8 cellular contexts compared by ENCODE assay signal in genomic region chr4:76179398-76180318, GRCh38. TPM values are rescaled to one million over a fixed set of nuclear protein-coding genes. Genes with fewer than 3 reads are reported as not detected.
DNase-seq lines count a peak whose midpoint lies in the region; FAIRE-seq and TF ChIP-seq lines count a peak whose summit lies in the region.

No MANE protein-coding gene starts in this region.

- TF ChIP-seq POLR2A in testis (IDR thresholded peaks at IDR 0.05), result no peak

- H3K27ac ChIP-seq in osteoblast (ENCODE audit: low read depth, low read length) (peak overlapping the region; percentile 22), testis (no peak overlapping the region)

- H3K9me3 ChIP-seq in MG63, result no peaks in the 10 kb centered on the region
- H3K9me3 ChIP-seq in osteoblast (ENCODE audit: low read depth, low read length), result no peaks in the 10 kb centered on the region
- no peaks in the 10 kb centered on the region for H3K9me3 ChIP-seq in testis

- TF ChIP-seq CTCF in osteoblast (IDR thresholded peaks at IDR 0.05; ENCODE audit: extremely low read depth, low read depth, low read length), result peak; percentile 93
- TF ChIP-seq CTCF in testis (IDR thresholded peaks at IDR 0.05), result peak; percentile 69 to 91 (median 89)

- 69 to 72% methylated on average over 11 of the region's 11 CpGs for WGBS in testis, 2 donors

- peak; percentile 74 for DNase-seq in EL
- DNase-seq in H4 (ENCODE audit: low spot score), result peak; percentile 69
- peak; percentile 49 for DNase-seq in MG63
- DNase-seq in SHP77 treated with DMSO at 0.1 percent for 48 hours (lab: John Stamatoyannopoulos, UW), result peak; percentile 60
- peak; percentile 64 for DNase-seq in activated T-helper 2 cell treated with anti-CD3 and anti-CD28 coated beads, Interferon-gamma antibody, Interleukin-2, Interleukin-4, amounts not matched to agents 10 μg/mL and 5 μg/mL and 100 μg/mL, durations not matched to agents 14 hours and 24 hours and 36 hours (ENCODE audit: low spot score)
- peak; percentile 37 to 54 for DNase-seq in frontal cortex (ENCODE audit: low spot score in 2 of 2)
- DNase-seq in osteoblast (ENCODE audit: insufficient read length, low spot score, missing footprints), result peak; percentile 89
- peak; percentile 94 for DNase-seq in testis

- H3K27me3 Mint-ChIP-seq in activated T-helper 2 cell treated with anti-CD3 and anti-CD28 coated beads, Interferon-gamma antibody, Interleukin-2, Interleukin-4, amounts not matched to agents 10 μg/mL and 5 μg/mL and 100 μg/mL, durations not matched to agents 14 hours and 24 hours and 36 hours (ENCODE audit: low read depth), result no peaks in the 10 kb centered on the region

- H3K4me1 Mint-ChIP-seq in activated T-helper 2 cell treated with anti-CD3 and anti-CD28 coated beads, Interferon-gamma antibody, Interleukin-2, Interleukin-4, amounts not matched to agents 10 μg/mL and 5 μg/mL and 100 μg/mL, durations not matched to agents 14 hours and 24 hours and 36 hours (ENCODE audit: low read depth), result no peaks in the 10 kb centered on the region

- H3K36me3 Mint-ChIP-seq in activated T-helper 2 cell treated with anti-CD3 and anti-CD28 coated beads, Interferon-gamma antibody, Interleukin-2, Interleukin-4, amounts not matched to agents 10 μg/mL and 5 μg/mL and 100 μg/mL, durations not matched to agents 14 hours and 24 hours and 36 hours (ENCODE audit: low read depth), result no peaks in the 10 kb centered on the region

- intact Hi-C loops in activated T-helper 2 cell treated with anti-CD3 and anti-CD28 coated beads, Interferon-gamma antibody, Interleukin-2, Interleukin-4, amounts not matched to agents 10 μg/mL and 5 μg/mL and 100 μg/mL, durations not matched to agents 14 hours and 24 hours and 36 hours (cut with micrococcal nuclease), result loop anchor here (1.0 to 10.0 kb wide), 3 partner anchors 199 to 1275 kb away; no protein-coding TSS in a partner anchor
- intact Hi-C loops in testis (cut with DNase I; ENCODE audit: low total_unique reads), result no loop called here

- H3K4me3 ChIP-seq in MG63 (no peak overlapping the region), osteoblast (ENCODE audit: insufficient read depth, low read length) (no peak overlapping the region), testis (no peak overlapping the region)

- FAIRE-seq in frontal cortex (lab: Jason Lieb, UNC), result no peak

- no peak overlapping the region for H3K27ac Mint-ChIP-seq in activated T-helper 2 cell treated with anti-CD3 and anti-CD28 coated beads, Interferon-gamma antibody, Interleukin-2, Interleukin-4, amounts not matched to agents 10 μg/mL and 5 μg/mL and 100 μg/mL, durations not matched to agents 14 hours and 24 hours and 36 hours

- no peak overlapping the region for H3K4me3 Mint-ChIP-seq in activated T-helper 2 cell treated with anti-CD3 and anti-CD28 coated beads, Interferon-gamma antibody, Interleukin-2, Interleukin-4, amounts not matched to agents 10 μg/mL and 5 μg/mL and 100 μg/mL, durations not matched to agents 14 hours and 24 hours and 36 hours (ENCODE audit: low read depth)

- peaks cover 6% of the 10 kb centered on the region; the same call in 1 of the 2 replicates for H3K36me3 ChIP-seq in MG63
- H3K36me3 ChIP-seq in osteoblast (ENCODE audit: insufficient read depth, low read length), result peaks cover 23% of the 10 kb centered on the region
- no peaks in the 10 kb centered on the region for H3K36me3 ChIP-seq in testis (ENCODE audit: low read depth, missing control alignments)

- no peaks in the 10 kb centered on the region for H3K9me3 Mint-ChIP-seq in activated T-helper 2 cell treated with anti-CD3 and anti-CD28 coated beads, Interferon-gamma antibody, Interleukin-2, Interleukin-4, amounts not matched to agents 10 μg/mL and 5 μg/mL and 100 μg/mL, durations not matched to agents 14 hours and 24 hours and 36 hours

- H3K27me3 ChIP-seq in MG63 (no peaks in the 10 kb centered on the region), osteoblast (ENCODE audit: insufficient read depth, low read length) (no peaks in the 10 kb centered on the region), testis (no peaks in the 10 kb centered on the region)

- H3K4me1 ChIP-seq in osteoblast (ENCODE audit: insufficient read depth, low read length), result peaks cover 6% of the 10 kb centered on the region
- no peaks in the 10 kb centered on the region for H3K4me1 ChIP-seq in testis

- peaks cover 6% of the 10 kb centered on the region for H4K20me1 ChIP-seq in osteoblast (ENCODE audit: insufficient read depth, low read length)

- no peak overlapping the region for H3K4me2 ChIP-seq in osteoblast (ENCODE audit: insufficient read depth, low read length)

- H3K79me2 ChIP-seq in osteoblast (ENCODE audit: insufficient read depth, low read length), result peaks cover 40% of the 10 kb centered on the region

- H2AFZ ChIP-seq in osteoblast (ENCODE audit: low read length), result no peak overlapping the region

RNA-seq across cellular contexts. Expression of gene NUP54, which starts 31.5 kb away (rescaled TPM):
- total RNA-seq in H4 (2014; rRNA removed; shearing (Covaris generic)), result 56.3 and 68.6 TPM in 2 replicates
- 42.1 and 50.7 TPM in 2 replicates for total RNA-seq in MG63 (2014; rRNA removed; shearing (Covaris generic); ENCODE audit: low replicate concordance)
- 74.7 and 75.6 TPM in 2 replicates for total RNA-seq in activated T-helper 2 cell treated with anti-CD3 and anti-CD28 coated beads, Interferon-gamma antibody, Interleukin-2, Interleukin-4, amounts not matched to agents 10 μg/mL and 5 μg/mL and 100 μg/mL, durations not matched to agents 14 hours and 24 hours and 36 hours
- total RNA-seq in frontal cortex, result 128 TPM
- total RNA-seq in osteoblast, result 51.9 and 52.8 TPM in 2 replicates
- total RNA-seq in testis, result 10 to 100 TPM; 45.0 to 48.6 TPM
- 39.0 TPM for polyA plus RNA-seq in testis (ENCODE audit: insufficient read depth, low read depth, low replicate concordance)

RNA-seq across cellular contexts. Expression of gene SCARB2, which starts 34.0 kb away (rescaled TPM):
- 88.5 and 101 TPM in 2 replicates for total RNA-seq in H4 (2014; rRNA removed; shearing (Covaris generic))
- total RNA-seq in MG63 (2014; rRNA removed; shearing (Covaris generic); ENCODE audit: low replicate concordance), result 37.9 and 44.7 TPM in 2 replicates
- 1.3 and 1.9 TPM in 2 replicates for total RNA-seq in activated T-helper 2 cell treated with anti-CD3 and anti-CD28 coated beads, Interferon-gamma antibody, Interleukin-2, Interleukin-4, amounts not matched to agents 10 μg/mL and 5 μg/mL and 100 μg/mL, durations not matched to agents 14 hours and 24 hours and 36 hours
- 263 TPM for total RNA-seq in frontal cortex
- 200 and 216 TPM in 2 replicates for total RNA-seq in osteoblast
- 100 to 1,000 TPM; 115 TPM for total RNA-seq in testis
- 79.0 TPM for polyA plus RNA-seq in testis (ENCODE audit: insufficient read depth, low read depth, low replicate concordance)

Comparison
In these comparisons a context has a peak if more than half of its experiments do, and no peak if none do; other contexts are left out.
1. RNA of gene SCARB2, which starts 34.0 kb away (total RNA-seq): 263 TPM in frontal cortex (single experiment), 200 to 216 TPM in osteoblast, 115 TPM in testis, 88.5 to 101 TPM in H4 and 37.9 to 44.7 TPM in MG63; 1.3 to 1.9 TPM in activated T-helper 2 cell treated with anti-CD3 and anti-CD28 coated beads, Interferon-gamma antibody, Interleukin-2, Interleukin-4, amounts not matched to agents 10 μg/mL and 5 μg/mL and 100 μg/mL, durations not matched to agents 14 hours and 24 hours and 36 hours; every median in the first group is over 10 times any median in the second.
2. Peak in every context shown above with its lines, with median percentiles within 50 percentile points of each other: DNase-seq.